1 cellular context compared by ENCODE assay signal in the genomic region with DNA sequence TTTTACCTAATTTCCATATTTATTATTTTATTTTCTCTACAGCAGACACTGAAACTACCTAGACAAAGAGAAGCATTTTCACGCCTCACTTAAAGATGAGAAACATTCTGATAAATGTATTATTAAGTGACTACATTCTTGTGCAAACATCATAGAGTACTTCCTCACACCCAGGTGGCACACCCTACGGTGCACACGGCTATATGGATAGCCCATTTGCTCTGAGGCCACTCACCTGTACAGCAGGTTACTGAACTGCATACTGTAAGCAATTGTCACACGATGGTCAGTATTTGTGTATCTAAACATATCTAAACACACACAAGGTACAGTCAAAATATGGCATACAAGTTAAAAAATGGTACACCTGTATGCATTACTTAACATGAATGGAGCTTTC.
TF ChIP-seq lines count a peak whose summit lies in the region.

No MANE protein-coding gene starts in this region.

TF ChIP-seq in SK-N-SH treated with all-trans-retinoic acid at 6 μM for 48 hours, 23 proteins besides CTCF, POLR2A, EP300 and RAD21 (continued from another document):
- TF ChIP-seq ESRRG (CRISPR knock-in tag; IDR thresholded peaks at IDR 0.05) (no peak), ZNF565 (CRISPR knock-in tag; conservative IDR thresholded peaks at IDR 0.05; ENCODE audit: low read depth) (no peak), GLIS3 (CRISPR knock-in tag; IDR thresholded peaks at IDR 0.05) (no peak), TOX (CRISPR knock-in tag; IDR thresholded peaks at IDR 0.05; ENCODE audit: borderline replicate concordance) (no peak)
TF ChIP-seq in SK-N-SH treated with all-trans-retinoic acid at 6 μM for 48 hours: peak in this region for 0.
